Comparison of ENCODE assay signal across 8 cellular contexts in genomic region chr15:41971089-41971892, GRCh38. TPM values are rescaled to one million over a fixed set of nuclear protein-coding genes. Genes with fewer than 3 reads are reported as not detected.
A peak's percentile ranks its signal among the peaks of the same experiment; 100 is the strongest.
DNase-seq lines count a peak whose midpoint lies in the region; TF ChIP-seq lines count a peak whose summit lies in the region.

No MANE protein-coding gene starts in this region.

- H3K27ac Mint-ChIP-seq in activated naive CD4-positive, alpha-beta T cell treated with anti-CD3 and anti-CD28 coated beads, Interleukin-2, amount 10 ng/mL, durations not matched to agents 7 days and 5 days, result peak overlapping the region; percentile 95

- no peaks in the 10 kb centered on the region for H3K27me3 ChIP-seq in vagina

- H3K4me1 ChIP-seq in vagina, result peaks cover 22% of the 10 kb centered on the region

- CTCF ChIA-PET in activated naive CD4-positive, alpha-beta T cell treated with anti-CD3 and anti-CD28 coated beads, Interleukin-2, amount 10 ng/mL, durations not matched to agents 7 days and 5 days (lab: Charles Lee), result interaction anchor here (1.6 to 4.8 kb wide), 2 partner anchors 34 to 69 kb away, joined by 4 to 36 read pairs; no protein-coding TSS in a partner anchor

- peaks cover 11% of the 10 kb centered on the region for H3K27me3 Mint-ChIP-seq in activated naive CD4-positive, alpha-beta T cell treated with anti-CD3 and anti-CD28 coated beads, Interleukin-2, amount 10 ng/mL, durations not matched to agents 7 days and 5 days

- H3K4me3 ChIP-seq in vagina, result peak overlapping the region; percentile 91 to 99

- TF ChIP-seq POLR2A in vagina (IDR thresholded peaks at IDR 0.05), result no peak

- intact Hi-C loops in cardiac septum (cut with DNase I) (no loop called here), vagina (cut with DNase I) (no loop called here)

- TF ChIP-seq CTCF in GM20000 (IDR thresholded peaks at IDR 0.05; ENCODE audit: extremely low read depth, missing control alignments) (no peak), vagina (IDR thresholded peaks at IDR 0.05) (peak in 1 of 3 experiments; percentile 18)

- no peaks in the 10 kb centered on the region for H3K9me3 ChIP-seq in vagina

- H3K36me3 Mint-ChIP-seq in activated naive CD4-positive, alpha-beta T cell treated with anti-CD3 and anti-CD28 coated beads, Interleukin-2, amount 10 ng/mL, durations not matched to agents 7 days and 5 days, result peaks cover 15% of the 10 kb centered on the region

- H3K36me3 ChIP-seq in vagina, result no peaks in the 10 kb centered on the region

- peak; percentile 77 for DNase-seq in DMS 273 (lab: John Stamatoyannopoulos, UW; ENCODE audit: unreplicated experiment)
- peak; percentile 91 for DNase-seq in GM20000 (ENCODE audit: low spot score)
- DNase-seq in HS-27A (ENCODE audit: low read depth), result peak; percentile 14
- DNase-seq in SHP77 treated with DMSO at 0.1 percent for 48 hours (lab: John Stamatoyannopoulos, UW), result peak; percentile 24
- peak; percentile 80 for DNase-seq in activated naive CD4-positive, alpha-beta T cell treated with anti-CD3 and anti-CD28 coated beads, Interleukin-2, amount 10 ng/mL, durations not matched to agents 7 days and 5 days
- peak; percentile 79 for DNase-seq in cardiac septum (ENCODE audit: low spot score)
- DNase-seq in pulmonary artery endothelial cell (ENCODE audit: low read depth, low spot score), result peak; percentile 49
- DNase-seq in vagina (ENCODE audit: extremely low spot score in 2 of 2), result peak; percentile 61 to 88

- H3K4me3 Mint-ChIP-seq in activated naive CD4-positive, alpha-beta T cell treated with anti-CD3 and anti-CD28 coated beads, Interleukin-2, amount 10 ng/mL, durations not matched to agents 7 days and 5 days, result peak overlapping the region; percentile 87

- H3K9me3 Mint-ChIP-seq in activated naive CD4-positive, alpha-beta T cell treated with anti-CD3 and anti-CD28 coated beads, Interleukin-2, amount 10 ng/mL, durations not matched to agents 7 days and 5 days, result no peaks in the 10 kb centered on the region

- H3K4me1 Mint-ChIP-seq in activated naive CD4-positive, alpha-beta T cell treated with anti-CD3 and anti-CD28 coated beads, Interleukin-2, amount 10 ng/mL, durations not matched to agents 7 days and 5 days, result peaks cover 64% of the 10 kb centered on the region

- H3K27ac ChIP-seq in vagina, result peak overlapping the region; percentile 89

RNA-seq across cellular contexts. Expression of gene EHD4, which starts 1.1 kb away (rescaled TPM):
- total RNA-seq in cardiac septum, result 42.2 TPM
- total RNA-seq in pulmonary artery endothelial cell, result 189 and 190 TPM in 2 replicates
- total RNA-seq in vagina, result 24.6 TPM

RNA-seq across cellular contexts. Expression of gene PLA2G4E, which starts 49.6 kb away (rescaled TPM):
- total RNA-seq in cardiac septum, result 0.08 TPM
- not detected in 2 replicates for total RNA-seq in pulmonary artery endothelial cell
- total RNA-seq in vagina, result 8.8 TPM

Comparison
In these comparisons a context has a peak if more than half of its experiments do, and no peak if none do; other contexts are left out.
1. Peak in every context shown above with its lines: DNase-seq, H3K4me3 ChIP-seq and H3K27ac ChIP-seq.
2. DNase-seq: peak in every context shown above with its lines; median percentile 91 in GM20000; 80 in activated naive CD4-positive, alpha-beta T cell treated with anti-CD3 and anti-CD28 coated beads, Interleukin-2, amount 10 ng/mL, durations not matched to agents 7 days and 5 days; 79 in cardiac septum; 77 in DMS 273; 74 in vagina; 49 in pulmonary artery endothelial cell; 24 in SHP77 treated with DMSO at 0.1 percent for 48 hours; 14 in HS-27A.